8 cellular contexts compared by ENCODE assay signal in the genomic region with DNA sequence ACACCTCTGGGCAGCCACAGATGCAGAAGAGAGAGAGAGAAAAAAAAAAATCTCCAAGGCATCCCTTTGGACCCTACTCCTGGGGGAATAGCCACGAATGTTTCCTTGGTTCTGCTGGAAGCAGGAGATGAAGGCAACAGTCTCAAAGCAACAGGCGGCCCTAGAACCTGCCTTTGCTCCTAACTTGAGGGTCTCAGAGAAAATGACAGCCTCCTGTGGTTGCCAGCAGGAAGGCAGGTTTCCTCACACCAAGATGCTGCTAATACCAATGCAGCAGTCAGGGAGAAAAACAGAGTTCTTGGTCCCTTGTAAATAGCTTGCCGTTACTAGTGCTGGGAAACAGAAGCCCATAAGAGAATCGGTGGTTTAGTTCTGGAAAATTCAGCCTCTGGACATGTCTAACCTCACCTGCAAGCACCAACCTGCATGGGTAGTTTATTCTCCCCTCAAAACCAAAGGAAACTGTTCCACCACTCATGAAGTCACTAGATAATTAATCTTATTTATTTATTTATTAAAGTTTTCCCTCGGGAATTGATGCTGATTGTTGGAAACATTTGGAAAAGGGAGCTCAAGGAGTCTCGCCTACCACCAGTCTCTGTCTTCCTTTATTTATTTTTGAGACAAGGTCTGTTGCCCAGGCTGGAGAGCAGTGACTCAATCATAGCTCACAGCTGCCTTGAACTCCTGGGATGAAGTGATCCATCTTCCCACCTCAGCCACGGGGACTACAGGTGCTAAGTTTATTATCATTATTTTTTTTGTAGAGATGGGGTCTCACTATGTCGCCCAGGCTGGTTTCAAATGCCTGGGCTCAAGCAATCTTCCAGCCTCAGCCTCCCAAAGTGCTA. TPM values are rescaled to one million over a fixed set of nuclear protein-coding genes. Genes with fewer than 3 reads are reported as not detected.
DNase-seq lines count a peak whose midpoint lies in the region.

No MANE protein-coding gene starts in this region.

- no peak overlapping the region for H2BK5ac ChIP-seq in neuronal stem cell (ENCODE audit: low read length)

- no peak overlapping the region for H4K91ac ChIP-seq in neuronal stem cell (ENCODE audit: low read depth, low read length, poor library complexity)

- H3K36me3 Mint-ChIP-seq in CD4-positive, alpha-beta memory T cell: no peaks in the 10 kb centered on the region

- no peak overlapping the region for H3K14ac ChIP-seq in neuronal stem cell (ENCODE audit: low read length)

- H2BK120ac ChIP-seq in neuronal stem cell (ENCODE audit: low read depth, low read length): no peak overlapping the region

- DNase-seq in CD4-positive, alpha-beta memory T cell: no peak
- DNase-seq in neuronal stem cell (ENCODE audit: low spot score) (no peak), HUDEP-2 (lab: John Stamatoyannopoulos, UW; ENCODE audit: unreplicated experiment in 76 of 76) (no peak), occipital lobe (lab: John Stamatoyannopoulos, UW) (no peak), activated gamma-delta T cell (lab: John Stamatoyannopoulos, UW) (no peak), COR-L47 (lab: John Stamatoyannopoulos, UW) (no peak)

- peak overlapping the region; percentile 13 for H2BK15ac ChIP-seq in neuronal stem cell (ENCODE audit: low read length)

- peak overlapping the region; percentile 41 to 76 (median 66) for H3K4me3 Mint-ChIP-seq in CD4-positive, alpha-beta memory T cell

- H3K9ac ChIP-seq in HUES48 (ENCODE audit: low read depth, low read length) (no peak overlapping the region), neuronal stem cell (ENCODE audit: low read depth, low read length, poor library complexity) (no peak overlapping the region)

- H3K4me3 ChIP-seq in CD4-positive, alpha-beta memory T cell (ENCODE audit: low read length in 2 of 2): no peak overlapping the region
- H3K4me3 ChIP-seq in HUES48 (ENCODE audit: low read depth, low read length) (peak overlapping the region; percentile 67; the same call in 1 of the 2 replicates), ectodermal cell (ENCODE audit: insufficient read depth, low read depth, low read length) (peak overlapping the region; percentile 37), neuronal stem cell (ENCODE audit: low read length in 2 of 2) (no peak overlapping the region)

- H3K36me3 ChIP-seq in CD4-positive, alpha-beta memory T cell (ENCODE audit: insufficient read depth, low read length): no peaks in the 10 kb centered on the region
- H3K36me3 ChIP-seq in HUES48 (ENCODE audit: control insufficient read depth, insufficient read depth, low read length) (no peaks in the 10 kb centered on the region), ectodermal cell (ENCODE audit: control insufficient read depth, insufficient read depth, low read length) (no peaks in the 10 kb centered on the region), neuronal stem cell (replicated peaks in 1 of 2; ENCODE audit: control insufficient read depth in 2 of 2, insufficient read depth in 2 of 2, low read length in 2 of 2) (no peaks in the 10 kb centered on the region)

- intact Hi-C loops in CD4-positive, alpha-beta memory T cell (cut with micrococcal nuclease): no loop called here

- peaks cover 7% of the 10 kb centered on the region for H3K4me1 ChIP-seq in CD4-positive, alpha-beta memory T cell (ENCODE audit: insufficient read depth, low read length)
- H3K4me1 ChIP-seq in HUES48 (ENCODE audit: control insufficient read depth, insufficient read depth, low read length): peaks cover 12% of the 10 kb centered on the region
- peaks cover 5% of the 10 kb centered on the region for H3K4me1 ChIP-seq in ectodermal cell (ENCODE audit: control insufficient read depth, insufficient read depth, low read length)
- peaks cover 4 to 7% of the 10 kb centered on the region in 2 donors for H3K4me1 ChIP-seq in neuronal stem cell (ENCODE audit: control insufficient read depth in 2 of 2, insufficient read depth in 1 of 2, low read depth in 1 of 2, low read length in 2 of 2)

- H3K4ac ChIP-seq in neuronal stem cell (ENCODE audit: low read length): no peak overlapping the region

- peak overlapping the region; percentile 84 for H2AFZ ChIP-seq in neuronal stem cell (ENCODE audit: low read length)

- WGBS in ectodermal cell, 2 experiments: 44 to 60% methylated on average over 7 to 8 of the region's 8 CpGs
- WGBS in neuronal stem cell (ENCODE audit: extremely low coverage in 2 of 2, insufficient read length in 2 of 2, insufficient replicate concordance in 1 of 2), 2 donors: no CpG with 5 or more reads among the region's 8 CpGs

- H3K27ac ChIP-seq in CD4-positive, alpha-beta memory T cell (ENCODE audit: low read depth, low read length): no peak overlapping the region
- H3K27ac ChIP-seq in HUES48 (ENCODE audit: low read depth, low read length) (no peak overlapping the region), ectodermal cell (ENCODE audit: insufficient read depth, low read depth, low read length, poor library complexity, severe bottlenecking) (no peak overlapping the region), neuronal stem cell (replicated peaks; ENCODE audit: low read length) (no peak overlapping the region)

- H3K4me1 Mint-ChIP-seq in CD4-positive, alpha-beta memory T cell: peaks cover 4 to 15% (median 5%) of the 10 kb centered on the region in 4 donors

- peaks cover 24% of the 10 kb centered on the region for H3K27me3 ChIP-seq in CD4-positive, alpha-beta memory T cell (ENCODE audit: insufficient read depth, low read length)
- H3K27me3 ChIP-seq in HUES48 (ENCODE audit: control insufficient read depth, insufficient read depth, low read length) (peaks cover 37% of the 10 kb centered on the region), ectodermal cell (ENCODE audit: control insufficient read depth, insufficient read depth, low read length, poor library complexity, severe bottlenecking) (peaks cover 29% of the 10 kb centered on the region), neuronal stem cell (ENCODE audit: control insufficient read depth in 3 of 3, insufficient read depth in 3 of 3, low read depth in 1 of 3, low read length in 3 of 3) (peaks cover 0 to 64% (median 13%) of the 10 kb centered on the region in 3 experiments)

- H3K18ac ChIP-seq in neuronal stem cell (ENCODE audit: low read length): no peak overlapping the region

- H3K9me3 Mint-ChIP-seq in CD4-positive, alpha-beta memory T cell: no peaks in the 10 kb centered on the region

- no peak overlapping the region for H3K23ac ChIP-seq in neuronal stem cell (ENCODE audit: low read depth, low read length, poor library complexity)

- H3K27me3 Mint-ChIP-seq in CD4-positive, alpha-beta memory T cell: peaks cover 36 to 56% of the 10 kb centered on the region in 2 donors

- POLR2A ChIA-PET in CD4-positive, alpha-beta memory T cell (lab: Charles Lee; ENCODE audit: partially characterized antibody): no interaction called here

- peaks cover 3% of the 10 kb centered on the region for H3K79me1 ChIP-seq in neuronal stem cell (ENCODE audit: low read depth, low read length)

- H3K27ac Mint-ChIP-seq in CD4-positive, alpha-beta memory T cell: no peak overlapping the region

- H3K9me3 ChIP-seq in CD4-positive, alpha-beta memory T cell (ENCODE audit: control insufficient read depth in 1 of 2, low read length in 2 of 2): no peaks in the 10 kb centered on the region
- H3K9me3 ChIP-seq in HUES48 (ENCODE audit: control insufficient read depth, insufficient read depth, low read length): no peaks in the 10 kb centered on the region
- no peaks in the 10 kb centered on the region for H3K9me3 ChIP-seq in ectodermal cell (ENCODE audit: control insufficient read depth, low read length)
- H3K9me3 ChIP-seq in neuronal stem cell (replicated peaks in 1 of 2; ENCODE audit: control insufficient read depth in 2 of 2, insufficient read depth in 1 of 2, low read depth in 1 of 2, low read length in 2 of 2): no peaks in the 10 kb centered on the region

- no peak overlapping the region for H2AK5ac ChIP-seq in neuronal stem cell (ENCODE audit: low read depth, low read length)

- CTCF ChIA-PET in CD4-positive, alpha-beta memory T cell (lab: Charles Lee; ENCODE audit: partially characterized antibody): interaction anchor here (0.7 to 2.0 kb wide), 4 partner anchors 10 to 227 kb away, joined by 3 to 6 read pairs (median 4); no protein-coding TSS in a partner anchor

- H2BK12ac ChIP-seq in neuronal stem cell (ENCODE audit: low read length): no peak overlapping the region

- H3K4me2 ChIP-seq in neuronal stem cell (ENCODE audit: insufficient read depth, low read length, poor library complexity, severe bottlenecking): peak overlapping the region; percentile 92

- no peak overlapping the region for H4K8ac ChIP-seq in neuronal stem cell (ENCODE audit: low read depth, low read length)

RNA-seq across cellular contexts. Expression of a gene that starts 0.9 kb away (rescaled TPM):
- 10 to 100 TPM; 14.9 to 18.3 TPM for total RNA-seq in CD4-positive, alpha-beta memory T cell
- polyA plus RNA-seq in CD4-positive, alpha-beta memory T cell: 10 to 100 TPM in 1 of 2 donors, 1 to 10 TPM in 1; 3.1 to 12.1 TPM
- polyA plus RNA-seq in ectodermal cell (2013, experiment 1 of 4): 9.2 TPM
- polyA plus RNA-seq in ectodermal cell (2013, experiment 2 of 4): 10.9 TPM
- polyA plus RNA-seq in ectodermal cell (2013, experiment 3 of 4): 9.2 TPM
- polyA plus RNA-seq in ectodermal cell (2013, experiment 4 of 4): 11.3 TPM
- polyA plus RNA-seq in neuronal stem cell (2013, experiment 1 of 2): 9.6 TPM
- polyA plus RNA-seq in neuronal stem cell (2013, experiment 2 of 2): 9.9 TPM
- 54.6 TPM for total RNA-seq in occipital lobe

Comparison
In these comparisons a context has a peak if more than half of its experiments do, and no peak if none do; other contexts are left out.
1. H3K4me3 ChIP-seq: peak in HUES48 (single experiment) and ectodermal cell (single experiment); none in CD4-positive, alpha-beta memory T cell (0 of 2) and neuronal stem cell (0 of 2).